26 cellular contexts compared by ENCODE assay signal in genomic region chr14:37544407-37544806, GRCh38. TPM values are rescaled to one million over a fixed set of nuclear protein-coding genes. Genes with fewer than 3 reads are reported as not detected.
DNase-seq lines count a peak whose midpoint lies in the region; ATAC-seq, FAIRE-seq and TF ChIP-seq lines count a peak whose summit lies in the region.
"Had no signal": no experiment of that assay in that cellular context is flagged by ENCODE, and none has a peak within 500 bp of the region (broad histone marks: within the 10 kb centered on the region; RNA-seq: fewer than 3 reads in every experiment).

No MANE protein-coding gene starts in this region.

- BruUV-seq in PC-9 (replicated peaks; lab: Mats Ljungman, UMichigan), result no TSS peak
- BruUV-seq in HepG2 (replicated peaks; lab: Mats Ljungman, UMichigan), result no TSS peak

- no peak for FAIRE-seq in HepG2 (lab: Jason Lieb, UNC)

- no peak for TF ChIP-seq CTCF in PC-9 (conservative IDR thresholded peaks at IDR 0.05)
- TF ChIP-seq CTCF in HepG2 (CRISPR knock-in tag; IDR thresholded peaks at IDR 0.05), result no peak

- H4K20me1 ChIP-seq in PC-9 (ENCODE audit: insufficient read depth) (no peaks in the 10 kb centered on the region), HepG2 (ENCODE audit: insufficient read depth, low read length) (no peaks in the 10 kb centered on the region)

- H3K27me3 ChIP-seq in PC-9 (ENCODE audit: insufficient read depth, low read depth), result no peaks in the 10 kb centered on the region
- H3K27me3 ChIP-seq in HepG2 (ENCODE audit: control insufficient read depth in 1 of 2, insufficient read depth in 2 of 2, low read length in 2 of 2), result no peaks in the 10 kb centered on the region
- H3K27me3 ChIP-seq: dorsolateral prefrontal cortex, upper lobe of right lung had no signal

- CTCF ChIA-PET in PC-9 (lab: Charles Lee), result no interaction called here
- CTCF ChIA-PET in HepG2 (lab: Yijun Ruan, JAX; ENCODE audit: low intra/inter-chr PET ratio, low total read pairs), result no interaction called here

- H3K79me2 ChIP-seq in PC-9 (ENCODE audit: low read depth) (no peaks in the 10 kb centered on the region), HepG2 (ENCODE audit: insufficient read depth, low read length) (no peaks in the 10 kb centered on the region)

- H3K27ac ChIP-seq in PC-9, result no peak overlapping the region
- no peak overlapping the region for H3K27ac ChIP-seq in HepG2 (ENCODE audit: extremely low read length, insufficient read depth, low read length)
- H3K27ac ChIP-seq: dorsolateral prefrontal cortex, upper lobe of right lung had no signal

- peaks cover 33% of the 10 kb centered on the region for H3K4me1 ChIP-seq in PC-9 (replicated peaks; ENCODE audit: insufficient read depth)
- H3K4me1 ChIP-seq in HepG2 (ENCODE audit: insufficient read depth, low read length), result peaks cover 36% of the 10 kb centered on the region
- H3K4me1 ChIP-seq: upper lobe of right lung had no signal

- TF ChIP-seq EP300 in HepG2 (IDR thresholded peaks at IDR 0.05; ENCODE audit: low read depth in 2 of 2, low read length in 2 of 2) (no peak), HepG2 (CRISPR knock-in tag; IDR thresholded peaks at IDR 0.05; ENCODE audit: borderline replicate concordance) (no peak)

- POLR2A ChIA-PET in PC-9 (lab: Charles Lee; ENCODE audit: unreplicated experiment), result no interaction called here
- POLR2A ChIA-PET in HepG2 (lab: Yijun Ruan, JAX), result interaction anchor here (1.4 kb wide), 1 partner anchor 43 kb away, joined by 4 read pairs; no protein-coding TSS in a partner anchor

- H3K9me2 ChIP-seq in PC-9 (ENCODE audit: insufficient read depth), result no peaks in the 10 kb centered on the region

- H3F3A ChIP-seq in PC-9 (ENCODE audit: insufficient read depth, low read depth), result peaks cover 14% of the 10 kb centered on the region

- H3K4me2 ChIP-seq in PC-9 (peak overlapping the region; percentile 36; the same call in 1 of the 2 replicates), HepG2 (ENCODE audit: low read depth, low read length) (no peak overlapping the region)

- WGBS in HepG2 (ENCODE audit: low lambda C conversion rate), result 96% methylated on average over 2 of the region's 2 CpGs

- intact Hi-C loops in PC-9 (cut with micrococcal nuclease; ENCODE audit: unreplicated experiment) (no loop called here), HepG2 (cut with micrococcal nuclease; ENCODE audit: unreplicated experiment) (no loop called here)

- in situ Hi-C loops in HepG2 (cut with HindIII; ENCODE audit: extremely low pct_ligation_motif_present, low pct_unique_long_range_greater_than_20kb), result no loop called here

- no peak for TF ChIP-seq RAD21 in HepG2 (CRISPR knock-in tag; IDR thresholded peaks at IDR 0.05)

- H3K36me3 ChIP-seq in PC-9 (ENCODE audit: low read depth) (no peaks in the 10 kb centered on the region), HepG2 (replicated peaks in 1 of 2; ENCODE audit: control insufficient read depth in 1 of 2, insufficient read depth in 2 of 2, low read length in 2 of 2) (no peaks in the 10 kb centered on the region)
- H3K36me3 ChIP-seq: upper lobe of right lung had no signal

- TF ChIP-seq POLR2A in HepG2 (IDR thresholded peaks at IDR 0.05; ENCODE audit: insufficient read depth in 1 of 2, low read depth in 2 of 2, low read length in 2 of 2), result no peak

- no peaks in the 10 kb centered on the region; the same call in 1 of the 2 replicates for H3K9me3 ChIP-seq in PC-9 (ENCODE audit: insufficient read depth, low read depth)
- no peaks in the 10 kb centered on the region for H3K9me3 ChIP-seq in HepG2 (ENCODE audit: low read length)
- H3K9me3 ChIP-seq: upper lobe of right lung had no signal

- H2AFZ ChIP-seq in PC-9 (no peak overlapping the region), HepG2 (ENCODE audit: low read length) (no peak overlapping the region)

- ATAC-seq in HepG2, result no peak
- no peak for ATAC-seq in HG02798 (IDR thresholded peaks at IDR 0.05; ENCODE audit: poor library complexity, unreplicated experiment)
- ATAC-seq in HG02840 (IDR thresholded peaks at IDR 0.05; ENCODE audit: low FRiP score, unreplicated experiment), result no peak
- ATAC-seq: activated naive CD4-positive, alpha-beta T cell treated with anti-CD3 and anti-CD28 coated beads, Interleukin-2, amount 50 U/mL, for 72 hours; left ventricle myocardium superior; sciatic nerve had no signal

- H3K4me3 ChIP-seq in PC-9, result no peak overlapping the region
- H3K4me3 ChIP-seq in HepG2 (replicated peaks in 1 of 3; ENCODE audit: insufficient read depth in 1 of 3, low read depth in 2 of 3, low read length in 3 of 3), result no peak overlapping the region
- H3K4me3 ChIP-seq: dorsolateral prefrontal cortex, upper lobe of right lung had no signal

- peak; percentile 7 for DNase-seq in DMS53 treated with DMSO at 0.1 percent for 48 hours (lab: John Stamatoyannopoulos, UW; ENCODE audit: unreplicated experiment)
- peak; percentile 22 for DNase-seq in NCI-H2081 treated with DMSO at 0.1 percent for 48 hours (lab: John Stamatoyannopoulos, UW)
- DNase-seq in PC-9, result peak in 1 of 2 experiments; percentile 37
- no peak for DNase-seq in HepG2 (ENCODE audit: low spot score)
- DNase-seq in globus pallidus (ENCODE audit: low spot score), result no peak
- DNase-seq: activated CD4-positive, alpha-beta T cell treated with anti-CD3 and anti-CD28 coated beads for 48 hours; aorta; DMS 273 treated with DMSO at 0.1 percent for 48 hours; dorsolateral prefrontal cortex; erythroblast; foreskin melanocyte; H7; hippocampal formation; left ventricle myocardium superior; midbrain; MM.1S; NCI-H1930; NCI-H774; nephron progenitor cell; OCI-M1; upper lobe of right lung had no signal

- no peak overlapping the region for H3K9ac ChIP-seq in HepG2 (ENCODE audit: insufficient read depth, low read depth, low read length)

TF ChIP-seq in HepG2, 621 proteins besides CTCF, POLR2A, EP300 and RAD21 (continues in another document):
- TF ChIP-seq SMYD3 (CRISPR knock-in tag; IDR thresholded peaks at IDR 0.05), result peak; percentile 53; the same call in 1 of the 2 replicates

RNA-seq across cellular contexts. Expression of gene FOXA1, which starts 50.6 kb away (rescaled TPM):
- 35.4 and 42.6 TPM in 2 replicates for total RNA-seq in PC-9 (2021)
- total RNA-seq in HepG2 (2016; rRNA removed; fragmentation: Illumina TruSeq; extraction: Trizol), result 58.1 and 58.6 TPM in 2 replicates
- 14.5 and 16.1 TPM in 2 replicates for total RNA-seq in HepG2 (2016; cell fraction: cytosol; rRNA removed; fragmentation: Illumina TruSeq; extraction: Trizol; ENCODE audit: low read depth)
- total RNA-seq in HepG2 (2016; cell fraction: insoluble cytoplasmic fraction; rRNA removed; fragmentation: Illumina TruSeq; extraction: Trizol), result 51.7 and 53.7 TPM in 2 replicates
- 58.2 and 61.8 TPM in 2 replicates for total RNA-seq in HepG2 (2016; cell fraction: membrane; rRNA removed; fragmentation: Illumina TruSeq; extraction: Trizol)
- total RNA-seq in HepG2 (2016; cell fraction: nucleus; rRNA removed; fragmentation: Illumina TruSeq; extraction: Trizol), result 59.1 and 60.1 TPM in 2 replicates
- polyA plus RNA-seq in HepG2 (2011; rRNA removed), result 43.4 and 47.6 TPM in 2 replicates
- polyA plus RNA-seq in HepG2 (2011; cell fraction: cytosol; rRNA removed), result 41.8 and 44.7 TPM in 2 replicates
- polyA plus RNA-seq in HepG2 (2011; cell fraction: nucleus; rRNA removed), result 54.5 and 66.1 TPM in 2 replicates
- polyA plus RNA-seq in HepG2 (2012), result 32.0 and 32.4 TPM in 2 replicates
- polyA plus RNA-seq in HepG2 (2016; cell fraction: cytosol; fragmentation: Illumina TruSeq; extraction: Trizol; ENCODE audit: low read depth), result 9.3 and 9.9 TPM in 2 replicates
- polyA plus RNA-seq in HepG2 (2016; cell fraction: insoluble cytoplasmic fraction; fragmentation: Illumina TruSeq; extraction: Trizol; ENCODE audit: low read depth), result 93.1 and 102 TPM in 2 replicates
- polyA plus RNA-seq in HepG2 (2016; cell fraction: membrane; fragmentation: Illumina TruSeq; extraction: Trizol; ENCODE audit: low read depth), result 37.3 and 39.0 TPM in 2 replicates
- 98.8 and 112 TPM in 2 replicates for polyA plus RNA-seq in HepG2 (2016; cell fraction: nucleus; fragmentation: Illumina TruSeq; extraction: Trizol; ENCODE audit: insufficient read depth, low read depth)
- polyA minus RNA-seq in HepG2 (2011; rRNA and poly(A)+ RNA removed; ENCODE audit: low replicate concordance), result 4.0 and 60.9 TPM in 2 replicates
- 54.0 and 57.6 TPM in 2 replicates for polyA minus RNA-seq in HepG2 (2011; cell fraction: cytosol; rRNA and poly(A)+ RNA removed)
- 76.0 and 85.0 TPM in 2 replicates for polyA minus RNA-seq in HepG2 (2011; cell fraction: nucleus; rRNA and poly(A)+ RNA removed)
- total RNA-seq: aorta, dorsolateral prefrontal cortex, left ventricle myocardium superior had no signal
- polyA plus RNA-seq: CD14-positive monocyte had no signal

RNA-seq across cellular contexts. Expression of gene TTC6, which starts 51.0 kb away (rescaled TPM):
- total RNA-seq in PC-9 (2021), result 4.7 and 5.2 TPM in 2 replicates
- 13.2 and 27.4 TPM in 2 replicates for total RNA-seq in HepG2 (2016; rRNA removed; fragmentation: Illumina TruSeq; extraction: Trizol)
- total RNA-seq in HepG2 (2016; cell fraction: cytosol; rRNA removed; fragmentation: Illumina TruSeq; extraction: Trizol; ENCODE audit: low read depth), result 21.5 and 24.0 TPM in 2 replicates
- 11.2 and 26.5 TPM in 2 replicates for total RNA-seq in HepG2 (2016; cell fraction: insoluble cytoplasmic fraction; rRNA removed; fragmentation: Illumina TruSeq; extraction: Trizol)
- total RNA-seq in HepG2 (2016; cell fraction: membrane; rRNA removed; fragmentation: Illumina TruSeq; extraction: Trizol), result 16.2 and 16.4 TPM in 2 replicates
- total RNA-seq in HepG2 (2016; cell fraction: nucleus; rRNA removed; fragmentation: Illumina TruSeq; extraction: Trizol), result 87.8 and 88.1 TPM in 2 replicates
- 8.6 and 9.3 TPM in 2 replicates for polyA plus RNA-seq in HepG2 (2011; rRNA removed)
- 2.6 and 3.9 TPM in 2 replicates for polyA plus RNA-seq in HepG2 (2011; cell fraction: cytosol; rRNA removed)
- polyA plus RNA-seq in HepG2 (2011; cell fraction: nucleus; rRNA removed), result 28.3 and 28.6 TPM in 2 replicates
- polyA plus RNA-seq in HepG2 (2012), result 7.9 and 8.5 TPM in 2 replicates
- 3.5 and 4.5 TPM in 2 replicates for polyA plus RNA-seq in HepG2 (2016; cell fraction: cytosol; fragmentation: Illumina TruSeq; extraction: Trizol; ENCODE audit: low read depth)
- polyA plus RNA-seq in HepG2 (2016; cell fraction: insoluble cytoplasmic fraction; fragmentation: Illumina TruSeq; extraction: Trizol; ENCODE audit: low read depth), result 5.4 and 8.4 TPM in 2 replicates
- polyA plus RNA-seq in HepG2 (2016; cell fraction: membrane; fragmentation: Illumina TruSeq; extraction: Trizol; ENCODE audit: low read depth), result 4.9 and 5.2 TPM in 2 replicates
- 52.2 and 52.8 TPM in 2 replicates for polyA plus RNA-seq in HepG2 (2016; cell fraction: nucleus; fragmentation: Illumina TruSeq; extraction: Trizol; ENCODE audit: insufficient read depth, low read depth)
- polyA minus RNA-seq in HepG2 (2011; rRNA and poly(A)+ RNA removed; ENCODE audit: low replicate concordance), result 0.61 and 8.5 TPM in 2 replicates
- 4.9 and 5.1 TPM in 2 replicates for polyA minus RNA-seq in HepG2 (2011; cell fraction: cytosol; rRNA and poly(A)+ RNA removed)
- 136 TPM in 2 replicates for polyA minus RNA-seq in HepG2 (2011; cell fraction: nucleus; rRNA and poly(A)+ RNA removed)
- total RNA-seq: activated naive CD4-positive, alpha-beta T cell treated with anti-CD3 and anti-CD28 coated beads, Interleukin-2, amount 50 U/mL, for 72 hours; aorta; left ventricle myocardium superior; sciatic nerve had no signal
- polyA plus RNA-seq: aorta, CD14-positive monocyte had no signal

Comparison
In these comparisons a context has a peak if more than half of its experiments do, and no peak if none do; other contexts are left out.
1. DNase-seq: peak in DMS53 treated with DMSO at 0.1 percent for 48 hours (single experiment) and NCI-H2081 treated with DMSO at 0.1 percent for 48 hours (single experiment); none in HepG2 (single experiment) and globus pallidus (single experiment).